Comparison of ENCODE assay signal across 1 cellular context in the genomic region with DNA sequence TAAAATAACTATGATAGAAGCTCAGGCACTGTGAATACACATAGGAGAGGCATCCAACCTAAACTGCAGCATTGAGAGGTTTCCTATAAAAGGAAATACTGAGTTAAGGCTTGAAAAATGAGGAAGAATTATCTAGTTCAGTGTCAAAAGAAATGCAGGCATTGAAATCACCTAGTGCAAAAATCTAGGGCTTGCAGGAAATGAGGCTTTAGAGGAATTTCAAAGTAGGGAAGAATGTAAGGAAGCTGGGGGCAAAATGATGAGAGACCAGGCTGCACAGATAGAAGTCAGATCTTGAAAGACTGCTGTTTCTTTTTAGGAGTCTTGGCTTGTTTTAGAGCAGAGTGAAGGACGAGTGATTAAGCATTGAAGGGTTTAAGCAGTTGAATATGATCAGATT.
A peak's percentile ranks its signal among the peaks of the same experiment; 100 is the strongest.
TF ChIP-seq lines count a peak whose summit lies in the region.

No MANE protein-coding gene starts in this region.

TF ChIP-seq in GM12878, 131 proteins besides CTCF, POLR2A, EP300 and RAD21:
- peak; percentile 14 for TF ChIP-seq BCL3 (IDR thresholded peaks at IDR 0.05; ENCODE audit: borderline replicate concordance, insufficient read depth, low read depth, low read length, poor library complexity, severe bottlenecking)
- no peak for TF ChIP-seq TAF1 (IDR thresholded peaks at IDR 0.05; ENCODE audit: borderline replicate concordance, low read depth, low read length)
- no peak for TF ChIP-seq SUPT20H (IDR thresholded peaks at IDR 0.05; ENCODE audit: borderline replicate concordance, control insufficient read depth, low read depth, low read length)
TF ChIP-seq in GM12878: peak in this region for 1.
